1 cellular context compared by ENCODE assay signal in the genomic region with DNA sequence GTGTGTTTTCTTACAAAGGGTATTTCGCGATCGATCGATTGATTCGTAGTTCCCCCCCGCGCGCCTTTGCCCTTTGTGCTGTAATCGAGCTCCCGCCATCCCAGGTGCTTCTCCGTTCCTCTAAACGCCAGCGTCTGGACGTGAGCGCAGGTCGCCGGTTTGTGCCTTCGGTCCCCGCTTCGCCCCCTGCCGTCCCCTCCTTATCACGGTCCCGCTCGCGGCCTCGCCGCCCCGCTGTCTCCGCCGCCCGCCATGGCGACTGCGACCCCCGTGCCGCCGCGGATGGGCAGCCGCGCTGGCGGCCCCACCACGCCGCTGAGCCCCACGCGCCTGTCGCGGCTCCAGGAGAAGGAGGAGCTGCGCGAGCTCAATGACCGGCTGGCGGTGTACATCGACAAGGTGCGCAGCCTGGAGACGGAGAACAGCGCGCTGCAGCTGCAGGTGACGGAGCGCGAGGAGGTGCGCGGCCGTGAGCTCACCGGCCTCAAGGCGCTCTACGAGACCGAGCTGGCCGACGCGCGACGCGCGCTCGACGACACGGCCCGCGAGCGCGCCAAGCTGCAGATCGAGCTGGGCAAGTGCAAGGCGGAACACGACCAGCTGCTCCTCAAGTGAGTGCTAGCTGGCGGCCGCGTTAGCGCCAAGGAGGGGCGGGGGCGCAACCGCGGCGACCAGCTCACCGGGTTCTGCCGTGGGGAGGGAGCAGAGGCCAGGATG.
TF ChIP-seq lines count a peak whose summit lies in the region.

No MANE protein-coding gene starts in this region.

TF ChIP-seq in K562, 482 proteins besides CTCF, POLR2A, EP300 and RAD21 (continued from another document and continues in another):
- TF ChIP-seq, protein P1, sequence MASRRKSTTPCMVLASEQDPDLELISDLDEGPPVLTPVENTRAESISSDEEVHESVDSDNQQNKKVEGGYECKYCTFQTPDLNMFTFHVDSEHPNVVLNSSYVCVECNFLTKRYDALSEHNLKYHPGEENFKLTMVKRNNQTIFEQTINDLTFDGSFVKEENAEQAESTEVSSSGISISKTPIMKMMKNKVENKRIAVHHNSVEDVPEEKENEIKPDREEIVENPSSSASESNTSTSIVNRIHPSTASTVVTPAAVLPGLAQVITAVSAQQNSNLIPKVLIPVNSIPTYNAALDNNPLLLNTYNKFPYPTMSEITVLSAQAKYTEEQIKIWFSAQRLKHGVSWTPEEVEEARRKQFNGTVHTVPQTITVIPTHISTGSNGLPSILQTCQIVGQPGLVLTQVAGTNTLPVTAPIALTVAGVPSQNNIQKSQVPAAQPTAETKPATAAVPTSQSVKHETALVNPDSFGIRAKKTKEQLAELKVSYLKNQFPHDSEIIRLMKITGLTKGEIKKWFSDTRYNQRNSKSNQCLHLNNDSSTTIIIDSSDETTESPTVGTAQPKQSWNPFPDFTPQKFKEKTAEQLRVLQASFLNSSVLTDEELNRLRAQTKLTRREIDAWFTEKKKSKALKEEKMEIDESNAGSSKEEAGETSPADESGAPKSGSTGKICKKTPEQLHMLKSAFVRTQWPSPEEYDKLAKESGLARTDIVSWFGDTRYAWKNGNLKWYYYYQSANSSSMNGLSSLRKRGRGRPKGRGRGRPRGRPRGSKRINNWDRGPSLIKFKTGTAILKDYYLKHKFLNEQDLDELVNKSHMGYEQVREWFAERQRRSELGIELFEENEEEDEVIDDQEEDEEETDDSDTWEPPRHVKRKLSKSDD (conservative IDR thresholded peaks at IDR 0.05; ENCODE audit: low read length): no peak
- no peak for TF ChIP-seq HES1 (IDR thresholded peaks at IDR 0.05; ENCODE audit: low read depth)
- no peak for TF ChIP-seq CCAR2 (IDR thresholded peaks at IDR 0.05; ENCODE audit: low read depth, low read length)
- no peak for TF ChIP-seq MCM3 (IDR thresholded peaks at IDR 0.05)
- no peak for TF ChIP-seq RBM34 (IDR thresholded peaks at IDR 0.05; ENCODE audit: borderline replicate concordance, insufficient read depth, low read length)
- no peak for TF ChIP-seq KLF16 (IDR thresholded peaks at IDR 0.05)
- peak; percentile 44; the same call in 1 of the 2 replicates for TF ChIP-seq ZNF431 (CRISPR knock-in tag; IDR thresholded peaks at IDR 0.05)
- TF ChIP-seq, protein P2, sequence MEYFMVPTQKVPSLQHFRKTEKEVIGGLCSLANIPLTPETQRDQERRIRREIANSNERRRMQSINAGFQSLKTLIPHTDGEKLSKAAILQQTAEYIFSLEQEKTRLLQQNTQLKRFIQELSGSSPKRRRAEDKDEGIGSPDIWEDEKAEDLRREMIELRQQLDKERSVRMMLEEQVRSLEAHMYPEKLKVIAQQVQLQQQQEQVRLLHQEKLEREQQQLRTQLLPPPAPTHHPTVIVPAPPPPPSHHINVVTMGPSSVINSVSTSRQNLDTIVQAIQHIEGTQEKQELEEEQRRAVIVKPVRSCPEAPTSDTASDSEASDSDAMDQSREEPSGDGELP (CRISPR knock-in tag; IDR thresholded peaks at IDR 0.05; ENCODE audit: borderline replicate concordance): peak; percentile 71
- TF ChIP-seq RFX7 (CRISPR knock-in tag; IDR thresholded peaks at IDR 0.05): no peak
- TF ChIP-seq, protein P3, sequence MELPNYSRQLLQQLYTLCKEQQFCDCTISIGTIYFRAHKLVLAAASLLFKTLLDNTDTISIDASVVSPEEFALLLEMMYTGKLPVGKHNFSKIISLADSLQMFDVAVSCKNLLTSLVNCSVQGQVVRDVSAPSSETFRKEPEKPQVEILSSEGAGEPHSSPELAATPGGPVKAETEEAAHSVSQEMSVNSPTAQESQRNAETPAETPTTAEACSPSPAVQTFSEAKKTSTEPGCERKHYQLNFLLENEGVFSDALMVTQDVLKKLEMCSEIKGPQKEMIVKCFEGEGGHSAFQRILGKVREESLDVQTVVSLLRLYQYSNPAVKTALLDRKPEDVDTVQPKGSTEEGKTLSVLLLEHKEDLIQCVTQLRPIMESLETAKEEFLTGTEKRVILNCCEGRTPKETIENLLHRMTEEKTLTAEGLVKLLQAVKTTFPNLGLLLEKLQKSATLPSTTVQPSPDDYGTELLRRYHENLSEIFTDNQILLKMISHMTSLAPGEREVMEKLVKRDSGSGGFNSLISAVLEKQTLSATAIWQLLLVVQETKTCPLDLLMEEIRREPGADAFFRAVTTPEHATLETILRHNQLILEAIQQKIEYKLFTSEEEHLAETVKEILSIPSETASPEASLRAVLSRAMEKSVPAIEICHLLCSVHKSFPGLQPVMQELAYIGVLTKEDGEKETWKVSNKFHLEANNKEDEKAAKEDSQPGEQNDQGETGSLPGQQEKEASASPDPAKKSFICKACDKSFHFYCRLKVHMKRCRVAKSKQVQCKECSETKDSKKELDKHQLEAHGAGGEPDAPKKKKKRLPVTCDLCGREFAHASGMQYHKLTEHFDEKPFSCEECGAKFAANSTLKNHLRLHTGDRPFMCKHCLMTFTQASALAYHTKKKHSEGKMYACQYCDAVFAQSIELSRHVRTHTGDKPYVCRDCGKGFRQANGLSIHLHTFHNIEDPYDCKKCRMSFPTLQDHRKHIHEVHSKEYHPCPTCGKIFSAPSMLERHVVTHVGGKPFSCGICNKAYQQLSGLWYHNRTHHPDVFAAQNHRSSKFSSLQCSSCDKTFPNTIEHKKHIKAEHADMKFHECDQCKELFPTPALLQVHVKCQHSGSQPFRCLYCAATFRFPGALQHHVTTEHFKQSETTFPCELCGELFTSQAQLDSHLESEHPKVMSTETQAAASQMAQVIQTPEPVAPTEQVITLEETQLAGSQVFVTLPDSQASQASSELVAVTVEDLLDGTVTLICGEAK (IDR thresholded peaks at IDR 0.05): no peak
- TF ChIP-seq, protein P3 (CRISPR knock-in tag; IDR thresholded peaks at IDR 0.05): peak; percentile 16; the same call in 1 of the 2 replicates
- TF ChIP-seq, protein P4, sequence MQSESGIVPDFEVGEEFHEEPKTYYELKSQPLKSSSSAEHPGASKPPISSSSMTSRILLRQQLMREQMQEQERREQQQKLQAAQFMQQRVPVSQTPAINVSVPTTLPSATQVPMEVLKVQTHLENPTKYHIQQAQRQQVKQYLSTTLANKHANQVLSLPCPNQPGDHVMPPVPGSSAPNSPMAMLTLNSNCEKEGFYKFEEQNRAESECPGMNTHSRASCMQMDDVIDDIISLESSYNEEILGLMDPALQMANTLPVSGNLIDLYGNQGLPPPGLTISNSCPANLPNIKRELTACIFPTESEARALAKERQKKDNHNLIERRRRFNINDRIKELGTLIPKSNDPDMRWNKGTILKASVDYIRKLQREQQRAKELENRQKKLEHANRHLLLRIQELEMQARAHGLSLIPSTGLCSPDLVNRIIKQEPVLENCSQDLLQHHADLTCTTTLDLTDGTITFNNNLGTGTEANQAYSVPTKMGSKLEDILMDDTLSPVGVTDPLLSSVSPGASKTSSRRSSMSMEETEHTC (IDR thresholded peaks at IDR 0.05): no peak
- no peak for TF ChIP-seq MTA1 (IDR thresholded peaks at IDR 0.05; ENCODE audit: borderline replicate concordance)
- no peak for TF ChIP-seq BDP1 (IDR thresholded peaks at IDR 0.05; ENCODE audit: insufficient read depth, insufficient read length)
- no peak for TF ChIP-seq ADNP (tag; IDR thresholded peaks at IDR 0.05)
- peak; percentile 74; the same call in 1 of the 2 replicates for TF ChIP-seq ZNF609 (CRISPR knock-in tag; IDR thresholded peaks at IDR 0.05; ENCODE audit: borderline replicate concordance)
- TF ChIP-seq XRCC4 (IDR thresholded peaks at IDR 0.05; ENCODE audit: extremely low read depth, insufficient read depth, insufficient read length): no peak
- TF ChIP-seq ZNF3 (CRISPR knock-in tag; IDR thresholded peaks at IDR 0.05): no peak
- TF ChIP-seq SMARCE1 (IDR thresholded peaks at IDR 0.05): no peak
- TF ChIP-seq, protein P5, sequence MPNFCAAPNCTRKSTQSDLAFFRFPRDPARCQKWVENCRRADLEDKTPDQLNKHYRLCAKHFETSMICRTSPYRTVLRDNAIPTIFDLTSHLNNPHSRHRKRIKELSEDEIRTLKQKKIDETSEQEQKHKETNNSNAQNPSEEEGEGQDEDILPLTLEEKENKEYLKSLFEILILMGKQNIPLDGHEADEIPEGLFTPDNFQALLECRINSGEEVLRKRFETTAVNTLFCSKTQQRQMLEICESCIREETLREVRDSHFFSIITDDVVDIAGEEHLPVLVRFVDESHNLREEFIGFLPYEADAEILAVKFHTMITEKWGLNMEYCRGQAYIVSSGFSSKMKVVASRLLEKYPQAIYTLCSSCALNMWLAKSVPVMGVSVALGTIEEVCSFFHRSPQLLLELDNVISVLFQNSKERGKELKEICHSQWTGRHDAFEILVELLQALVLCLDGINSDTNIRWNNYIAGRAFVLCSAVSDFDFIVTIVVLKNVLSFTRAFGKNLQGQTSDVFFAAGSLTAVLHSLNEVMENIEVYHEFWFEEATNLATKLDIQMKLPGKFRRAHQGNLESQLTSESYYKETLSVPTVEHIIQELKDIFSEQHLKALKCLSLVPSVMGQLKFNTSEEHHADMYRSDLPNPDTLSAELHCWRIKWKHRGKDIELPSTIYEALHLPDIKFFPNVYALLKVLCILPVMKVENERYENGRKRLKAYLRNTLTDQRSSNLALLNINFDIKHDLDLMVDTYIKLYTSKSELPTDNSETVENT (CRISPR knock-in tag; IDR thresholded peaks at IDR 0.05): 0 out of 2 replicates have a peak, but pooled peaks have one; percentile 20
- TF ChIP-seq HOXB6 (CRISPR knock-in tag; IDR thresholded peaks at IDR 0.05; ENCODE audit: borderline replicate concordance): no peak
- no peak for TF ChIP-seq ZNF316 (IDR thresholded peaks at IDR 0.05)
- TF ChIP-seq GATAD2A (IDR thresholded peaks at IDR 0.05): no peak
- no peak for TF ChIP-seq SLC30A9 (CRISPR knock-in tag; IDR thresholded peaks at IDR 0.05)
- TF ChIP-seq ZFPM2 (CRISPR knock-in tag; IDR thresholded peaks at IDR 0.05): no peak
- no peak for TF ChIP-seq DDX20 (tag; IDR thresholded peaks at IDR 0.05; ENCODE audit: low read depth)
- TF ChIP-seq ZNF282 (CRISPR knock-in tag; IDR thresholded peaks at IDR 0.05): no peak
- TF ChIP-seq POLR2G (IDR thresholded peaks at IDR 0.05; ENCODE audit: low read depth, low read length): peak; percentile 79; the same call in 1 of the 2 replicates
- TF ChIP-seq ZNF561 (CRISPR knock-in tag; conservative IDR thresholded peaks at IDR 0.05): no peak
- TF ChIP-seq KAT7 (CRISPR knock-in tag; IDR thresholded peaks at IDR 0.05; ENCODE audit: borderline replicate concordance): no peak
- TF ChIP-seq HNRNPK (IDR thresholded peaks at IDR 0.05; ENCODE audit: low read depth, low read length, poor library complexity, severe bottlenecking): no peak
- TF ChIP-seq RB1 (IDR thresholded peaks at IDR 0.05; ENCODE audit: low read depth): peak; percentile 45
- TF ChIP-seq ZBTB7A (IDR thresholded peaks at IDR 0.05; ENCODE audit: borderline replicate concordance, control insufficient read depth, low read depth, low read length): peak; percentile 69
